7 cellular contexts compared by ENCODE assay signal in the genomic region with DNA sequence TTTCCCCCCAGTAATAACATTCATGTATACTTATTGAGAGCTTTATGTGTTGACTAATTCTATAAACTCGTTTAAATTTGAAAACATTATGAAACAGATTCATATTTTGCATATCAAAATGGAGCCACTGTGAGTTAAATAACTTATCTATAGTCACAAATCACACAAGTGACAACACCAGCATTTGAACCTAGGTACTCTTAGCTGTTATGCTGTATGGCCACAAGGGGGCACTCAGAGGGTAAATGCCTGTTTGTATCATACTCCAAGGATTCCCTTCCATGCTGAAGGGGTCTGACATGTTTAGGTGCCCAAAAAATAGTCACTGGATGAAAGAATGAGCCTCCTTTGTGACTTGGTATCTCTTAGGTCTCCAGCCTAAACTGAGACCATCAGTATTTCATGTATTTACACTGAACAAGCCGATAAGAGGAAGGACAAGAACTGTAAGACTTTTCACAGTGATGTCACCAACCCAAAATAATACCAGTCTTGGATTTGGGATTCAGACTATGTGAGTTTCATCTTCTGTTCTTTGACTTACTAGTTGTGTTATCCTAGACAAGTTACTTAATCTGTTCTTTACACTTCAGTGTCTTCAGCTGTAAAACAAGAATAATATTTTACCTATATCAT. TPM values are rescaled to one million over a fixed set of nuclear protein-coding genes. Genes with fewer than 3 reads are reported as not detected.
DNase-seq lines count a peak whose midpoint lies in the region; ATAC-seq and TF ChIP-seq lines count a peak whose summit lies in the region.

No MANE protein-coding gene starts in this region.

- WGBS in mesendoderm (ENCODE audit: extremely low coverage, insufficient coverage, low lambda C conversion rate) = no CpG with 5 or more reads among the region's 2 CpGs

- H3K4me3 ChIP-seq in dorsolateral prefrontal cortex = no peak overlapping the region
- H3K4me3 ChIP-seq in mesendoderm (ENCODE audit: low read length) = no peak overlapping the region
- no peak overlapping the region for H3K4me3 ChIP-seq in thoracic aorta

- H4K5ac ChIP-seq in mesendoderm (ENCODE audit: low read length) = no peak overlapping the region

- peaks cover 0 to 8% (median 0%) of the 10 kb centered on the region in 45 donors for H3K27me3 ChIP-seq in dorsolateral prefrontal cortex
- H3K27me3 ChIP-seq in mesendoderm (ENCODE audit: insufficient read depth, low read length, poor library complexity) = no peaks in the 10 kb centered on the region
- H3K27me3 ChIP-seq in thoracic aorta (replicated peaks; ENCODE audit: insufficient read depth) = no peaks in the 10 kb centered on the region

- DNase-seq in EL (peak; percentile 49), HuH-7 (ENCODE audit: low spot score) (peak; percentile 63), T follicular helper cell (ENCODE audit: low read depth) (peak; percentile 5), dorsolateral prefrontal cortex (peak in 2 of 10 donors; percentile 8 to 10), mesendoderm (peak; percentile 64), thoracic aorta (ENCODE audit: low spot score) (no peak)

- no peak overlapping the region for H3K18ac ChIP-seq in mesendoderm (ENCODE audit: low read length)

- H3K9ac ChIP-seq in mesendoderm (ENCODE audit: low read length) = no peak overlapping the region

- intact Hi-C loops in dorsolateral prefrontal cortex (cut with DNase I) = loop anchor here (5.0 to 10.0 kb wide), 2 partner anchors 328 to 331 kb away; a partner anchor contains a TSS

- no peak overlapping the region for H2BK15ac ChIP-seq in mesendoderm (replicated peaks; ENCODE audit: low read depth)

- no peak overlapping the region for H2BK120ac ChIP-seq in mesendoderm (ENCODE audit: low read depth, low read length)

- H3K27ac ChIP-seq in dorsolateral prefrontal cortex (no peak overlapping the region), mesendoderm (ENCODE audit: low read depth, low read length) (no peak overlapping the region), thoracic aorta (no peak overlapping the region)

- no peak overlapping the region for H4K8ac ChIP-seq in mesendoderm (ENCODE audit: low read depth, low read length)

- H3K56ac ChIP-seq in mesendoderm (ENCODE audit: low read length) = no peak overlapping the region

- peak; percentile 40 to 83 (median 69) for TF ChIP-seq CTCF in dorsolateral prefrontal cortex (IDR thresholded peaks at IDR 0.05 in 54 of 56, conservative IDR thresholded peaks at IDR 0.05 in 2 of 56; ENCODE audit: low read depth in 1 of 56, partially characterized antibody in 56 of 56)
- TF ChIP-seq CTCF in thoracic aorta (IDR thresholded peaks at IDR 0.05) = peak; percentile 62

- H3K4me2 ChIP-seq in mesendoderm (ENCODE audit: low read length) = no peak overlapping the region

- no peak overlapping the region for H3K4ac ChIP-seq in mesendoderm (ENCODE audit: low read depth, low read length)

- no peak overlapping the region for H2BK5ac ChIP-seq in mesendoderm (ENCODE audit: low read length)

- H2AK5ac ChIP-seq in mesendoderm (ENCODE audit: low read length) = no peak overlapping the region

- no peaks in the 10 kb centered on the region for H3K9me3 ChIP-seq in thoracic aorta

- no peaks in the 10 kb centered on the region for H3K79me2 ChIP-seq in mesendoderm (ENCODE audit: control insufficient read depth, insufficient read depth, low read length)

- H3K23ac ChIP-seq in mesendoderm (ENCODE audit: low read length) = no peak overlapping the region

- H3K36me3 ChIP-seq in mesendoderm (ENCODE audit: control insufficient read depth, insufficient read depth, low read length) (no peaks in the 10 kb centered on the region), thoracic aorta (no peaks in the 10 kb centered on the region)

- no peaks in the 10 kb centered on the region for H3K79me1 ChIP-seq in mesendoderm (ENCODE audit: low read length)

- H3K4me1 ChIP-seq in mesendoderm (ENCODE audit: control insufficient read depth, low read depth, low read length) (no peaks in the 10 kb centered on the region), thoracic aorta (ENCODE audit: control insufficient read depth in 1 of 2, low read depth in 2 of 2) (no peaks in the 10 kb centered on the region)

- ATAC-seq in GM19467 (IDR thresholded peaks at IDR 0.05; ENCODE audit: unreplicated experiment) = peak; percentile 88
- ATAC-seq in thoracic aorta (ENCODE audit: insufficient number of reproducible peaks, low FRiP score, low read depth) = no peak

RNA-seq across cellular contexts. Expression of a gene that starts 12.2 kb away (rescaled TPM):
- total RNA-seq in dorsolateral prefrontal cortex (under 1 TPM in 1 of 120 experiments, not detected in 119; 0.45 TPM), thoracic aorta (not detected)
- polyA plus RNA-seq in mesendoderm (2013, experiment 1 of 2) = not detected
- not detected for polyA plus RNA-seq in mesendoderm (2013, experiment 2 of 2)

RNA-seq across cellular contexts. Expression of a gene that starts 27.2 kb away (rescaled TPM):
- total RNA-seq in dorsolateral prefrontal cortex = not detected
- not detected for polyA plus RNA-seq in mesendoderm (2013, experiment 1 of 2)
- polyA plus RNA-seq in mesendoderm (2013, experiment 2 of 2) = not detected
- total RNA-seq in thoracic aorta = not detected

RNA-seq across cellular contexts. Expression of a gene that starts 33.5 kb away (rescaled TPM):
- total RNA-seq in dorsolateral prefrontal cortex = 1 to 10 TPM in 10 of 120 experiments, under 1 TPM in 86, not detected in 24; 0.19 to 2.7 (median 0.49) TPM
- not detected for polyA plus RNA-seq in mesendoderm (2013, experiment 1 of 2)
- polyA plus RNA-seq in mesendoderm (2013, experiment 2 of 2) = not detected
- 1 to 10 TPM in 1 of 2 donors, under 1 TPM in 1; 0.63 to 1.5 TPM for total RNA-seq in thoracic aorta

RNA-seq across cellular contexts. Expression of a gene that starts 35.0 kb away (rescaled TPM):
- total RNA-seq in dorsolateral prefrontal cortex (1 to 10 TPM in 11 of 120 experiments, under 1 TPM in 24, not detected in 85; 0.49 to 1.7 (median 0.84) TPM), thoracic aorta (not detected)
- polyA plus RNA-seq in mesendoderm (2013, experiment 1 of 2) = not detected
- polyA plus RNA-seq in mesendoderm (2013, experiment 2 of 2) = not detected

RNA-seq across cellular contexts. Expression of a gene that starts 40.2 kb away (rescaled TPM):
- total RNA-seq in dorsolateral prefrontal cortex = 1 to 10 TPM in 16 of 120 experiments, under 1 TPM in 92, not detected in 12; 0.16 to 2.4 (median 0.53) TPM
- polyA plus RNA-seq in mesendoderm (2013, experiment 1 of 2) = 0.06 TPM
- polyA plus RNA-seq in mesendoderm (2013, experiment 2 of 2) = 0.03 TPM
- 1 to 10 TPM in 1 of 2 donors, under 1 TPM in 1; 0.56 to 1.4 TPM for total RNA-seq in thoracic aorta
